ENCODE assay signal across 8 cellular contexts in genomic region chr14:64937821-64938193, GRCh38. TPM values are rescaled to one million over a fixed set of nuclear protein-coding genes. Genes with fewer than 3 reads are reported as not detected.
DNase-seq lines count a peak whose midpoint lies in the region; ATAC-seq and TF ChIP-seq lines count a peak whose summit lies in the region.

No MANE protein-coding gene starts in this region.

- POLR2A ChIA-PET in activated CD4-positive, alpha-beta memory T cell treated with anti-CD3 and anti-CD28 coated beads for 36 hours (lab: Charles Lee), result no interaction called here
- POLR2A ChIA-PET in activated CD4-positive, alpha-beta memory T cell treated with anti-CD3 and anti-CD28 coated beads, Interleukin-2, amount 10 ng/mL, durations not matched to agents 7 days and 5 days (lab: Charles Lee), result interaction anchor here (1.2 kb wide), 1 partner anchor 14 kb away, joined by 3 read pairs; no protein-coding TSS in a partner anchor

- CTCF ChIA-PET in activated CD4-positive, alpha-beta memory T cell treated with anti-CD3 and anti-CD28 coated beads for 36 hours (lab: Charles Lee), result interaction anchor here (1.2 to 1.5 kb wide), 2 partner anchors 46 to 115 kb away, joined by 4 to 5 read pairs; no protein-coding TSS in a partner anchor
- CTCF ChIA-PET in activated CD4-positive, alpha-beta memory T cell treated with anti-CD3 and anti-CD28 coated beads, Interleukin-2, amount 10 ng/mL, durations not matched to agents 7 days and 5 days (lab: Charles Lee), result interaction anchor here (2.0 kb wide), 1 partner anchor 115 kb away, joined by 5 read pairs; no protein-coding TSS in a partner anchor

- no peak overlapping the region for H3K4me3 Mint-ChIP-seq in activated CD4-positive, alpha-beta memory T cell treated with anti-CD3 and anti-CD28 coated beads for 36 hours
- no peak overlapping the region for H3K4me3 Mint-ChIP-seq in activated CD4-positive, alpha-beta memory T cell treated with anti-CD3 and anti-CD28 coated beads, Interleukin-2, amount 10 ng/mL, durations not matched to agents 7 days and 5 days
- H3K4me3 Mint-ChIP-seq in glutamatergic neuron (ENCODE audit: unreplicated experiment), result no peak overlapping the region

- peaks cover 58% of the 10 kb centered on the region for H3K4me1 Mint-ChIP-seq in activated CD4-positive, alpha-beta memory T cell treated with anti-CD3 and anti-CD28 coated beads for 36 hours (ENCODE audit: low read depth)
- peaks cover 28% of the 10 kb centered on the region for H3K4me1 Mint-ChIP-seq in activated CD4-positive, alpha-beta memory T cell treated with anti-CD3 and anti-CD28 coated beads, Interleukin-2, amount 10 ng/mL, durations not matched to agents 7 days and 5 days
- peaks cover 10% of the 10 kb centered on the region for H3K4me1 Mint-ChIP-seq in glutamatergic neuron (ENCODE audit: low read depth, unreplicated experiment)

- ATAC-seq in SK-N-SH treated with all-trans-retinoic acid at 6 μM for 48 hours, result peak; percentile 55; the same call in 1 of the 3 replicates
- no peak for ATAC-seq in HG03442 (IDR thresholded peaks at IDR 0.05; ENCODE audit: unreplicated experiment)
- no peak for ATAC-seq in GM18868 (IDR thresholded peaks at IDR 0.05; ENCODE audit: unreplicated experiment)

- no peak for TF ChIP-seq POLR2A in thyroid gland (IDR thresholded peaks at IDR 0.05)

- H3K27ac ChIP-seq in thyroid gland, result no peak overlapping the region

- H3K27me3 ChIP-seq in thyroid gland, result no peaks in the 10 kb centered on the region

- H3K9me3 Mint-ChIP-seq in activated CD4-positive, alpha-beta memory T cell treated with anti-CD3 and anti-CD28 coated beads for 36 hours, result no peaks in the 10 kb centered on the region
- H3K9me3 Mint-ChIP-seq in activated CD4-positive, alpha-beta memory T cell treated with anti-CD3 and anti-CD28 coated beads, Interleukin-2, amount 10 ng/mL, durations not matched to agents 7 days and 5 days, result no peaks in the 10 kb centered on the region
- H3K9me3 Mint-ChIP-seq in glutamatergic neuron (ENCODE audit: unreplicated experiment), result peaks cover 4% of the 10 kb centered on the region

- H3K9me3 ChIP-seq in thyroid gland, result no peaks in the 10 kb centered on the region

- H3K4me3 ChIP-seq in thyroid gland (replicated peaks in 1 of 3), result no peak overlapping the region

- 91 to 100% methylated on average over 1 of the region's 1 CpG for WGBS in thyroid gland, 2 donors

- TF ChIP-seq CTCF in glutamatergic neuron (IDR thresholded peaks at IDR 0.05; ENCODE audit: partially characterized antibody, unreplicated experiment), result no peak
- peak in 4 of 6 experiments; percentile 4 to 34 (median 32) for TF ChIP-seq CTCF in thyroid gland (IDR thresholded peaks at IDR 0.05)

- H3K36me3 ChIP-seq in thyroid gland, result peaks cover 0 to 9% of the 10 kb centered on the region in 2 donors

- H3K27me3 Mint-ChIP-seq in activated CD4-positive, alpha-beta memory T cell treated with anti-CD3 and anti-CD28 coated beads for 36 hours, result no peaks in the 10 kb centered on the region
- no peaks in the 10 kb centered on the region for H3K27me3 Mint-ChIP-seq in activated CD4-positive, alpha-beta memory T cell treated with anti-CD3 and anti-CD28 coated beads, Interleukin-2, amount 10 ng/mL, durations not matched to agents 7 days and 5 days
- no peaks in the 10 kb centered on the region for H3K27me3 Mint-ChIP-seq in glutamatergic neuron (ENCODE audit: unreplicated experiment)

- H3K36me3 Mint-ChIP-seq in activated CD4-positive, alpha-beta memory T cell treated with anti-CD3 and anti-CD28 coated beads for 36 hours, result peaks cover 18% of the 10 kb centered on the region
- H3K36me3 Mint-ChIP-seq in activated CD4-positive, alpha-beta memory T cell treated with anti-CD3 and anti-CD28 coated beads, Interleukin-2, amount 10 ng/mL, durations not matched to agents 7 days and 5 days (ENCODE audit: low read depth), result peaks cover 54% of the 10 kb centered on the region
- H3K36me3 Mint-ChIP-seq in glutamatergic neuron (ENCODE audit: unreplicated experiment), result no peaks in the 10 kb centered on the region

- intact Hi-C loops in activated CD4-positive, alpha-beta memory T cell treated with anti-CD3 and anti-CD28 coated beads for 36 hours (cut with micrococcal nuclease), result loop anchor here (1.0 kb wide), 1 partner anchor 10 kb away; no protein-coding TSS in a partner anchor
- intact Hi-C loops in thyroid gland (cut with DNase I), result no loop called here

- H3K27ac Mint-ChIP-seq in activated CD4-positive, alpha-beta memory T cell treated with anti-CD3 and anti-CD28 coated beads for 36 hours, result peak overlapping the region; percentile 28
- no peak overlapping the region for H3K27ac Mint-ChIP-seq in activated CD4-positive, alpha-beta memory T cell treated with anti-CD3 and anti-CD28 coated beads, Interleukin-2, amount 10 ng/mL, durations not matched to agents 7 days and 5 days
- peak overlapping the region; percentile 31 for H3K27ac Mint-ChIP-seq in glutamatergic neuron (ENCODE audit: unreplicated experiment)

- H3K4me1 ChIP-seq in thyroid gland, result peaks cover 0 to 5% of the 10 kb centered on the region in 2 donors

- DNase-seq in activated CD4-positive, alpha-beta memory T cell treated with anti-CD3 and anti-CD28 coated beads for 36 hours, result no peak
- no peak for DNase-seq in activated CD4-positive, alpha-beta memory T cell treated with anti-CD3 and anti-CD28 coated beads, Interleukin-2, amount 10 ng/mL, durations not matched to agents 7 days and 5 days
- no peak for DNase-seq in glutamatergic neuron
- DNase-seq in thyroid gland, result no peak
- no peak for DNase-seq in NCI-H226

TF ChIP-seq in SK-N-SH treated with all-trans-retinoic acid at 6 μM for 48 hours, 23 proteins besides CTCF, POLR2A, EP300 and RAD21 (continues in another document):
- no peak for TF ChIP-seq SNAI2 (CRISPR knock-in tag; IDR thresholded peaks at IDR 0.05)
- no peak for TF ChIP-seq CSRNP3 (CRISPR knock-in tag; IDR thresholded peaks at IDR 0.05)
- TF ChIP-seq POU6F1 (CRISPR knock-in tag; IDR thresholded peaks at IDR 0.05; ENCODE audit: borderline replicate concordance, low read depth), result no peak
- no peak for TF ChIP-seq GLIS3 (CRISPR knock-in tag; IDR thresholded peaks at IDR 0.05)
- no peak for TF ChIP-seq ZFP3 (CRISPR knock-in tag; IDR thresholded peaks at IDR 0.05)
- TF ChIP-seq TCF4 (CRISPR knock-in tag; IDR thresholded peaks at IDR 0.05; ENCODE audit: borderline replicate concordance), result no peak
- TF ChIP-seq PPARA (CRISPR knock-in tag; IDR thresholded peaks at IDR 0.05; ENCODE audit: borderline replicate concordance), result no peak

RNA-seq across cellular contexts. Expression of gene GPX2, which starts 4.7 kb away (rescaled TPM):
- not detected for total RNA-seq in activated CD4-positive, alpha-beta memory T cell treated with anti-CD3 and anti-CD28 coated beads for 36 hours
- not detected for total RNA-seq in activated CD4-positive, alpha-beta memory T cell treated with anti-CD3 and anti-CD28 coated beads, Interleukin-2, amount 10 ng/mL, durations not matched to agents 7 days and 5 days
- total RNA-seq in glutamatergic neuron (ENCODE audit: unreplicated experiment) (1.3 TPM), thyroid gland (1 to 10 TPM in 1 of 4 donors, not detected in 3; 4.0 TPM)

RNA-seq across cellular contexts. Expression of gene CHURC1, which starts 23.6 kb away (rescaled TPM):
- 10 to 100 TPM; 61.7 to 62.6 TPM for total RNA-seq in activated CD4-positive, alpha-beta memory T cell treated with anti-CD3 and anti-CD28 coated beads for 36 hours
- total RNA-seq in activated CD4-positive, alpha-beta memory T cell treated with anti-CD3 and anti-CD28 coated beads, Interleukin-2, amount 10 ng/mL, durations not matched to agents 7 days and 5 days, result 10 to 100 TPM; 80.6 to 91.1 TPM
- total RNA-seq in glutamatergic neuron (ENCODE audit: unreplicated experiment) (40.6 TPM), thyroid gland (10 to 100 TPM; 63.7 to 90.2 (median 71.7) TPM)

RNA-seq across cellular contexts. Expression of gene RAB15, which starts 34.3 kb away (rescaled TPM):
- total RNA-seq in activated CD4-positive, alpha-beta memory T cell treated with anti-CD3 and anti-CD28 coated beads for 36 hours, result 1 to 10 TPM; 4.8 to 5.3 TPM
- 1 to 10 TPM; 1.5 to 1.7 TPM for total RNA-seq in activated CD4-positive, alpha-beta memory T cell treated with anti-CD3 and anti-CD28 coated beads, Interleukin-2, amount 10 ng/mL, durations not matched to agents 7 days and 5 days
- total RNA-seq in glutamatergic neuron (ENCODE audit: unreplicated experiment), result 79.5 TPM
- total RNA-seq in thyroid gland, result 10 to 100 TPM in 1 of 4 donors, 1 to 10 TPM in 3; 6.0 to 12.7 (median 6.3) TPM

RNA-seq across cellular contexts. Expression of gene FNTB, which starts 48.9 kb away (rescaled TPM):
- total RNA-seq in activated CD4-positive, alpha-beta memory T cell treated with anti-CD3 and anti-CD28 coated beads for 36 hours, result 10 to 100 TPM in 1 of 2 experiments, 1 to 10 TPM in 1; 8.8 to 12.3 TPM
- 10 to 100 TPM; 12.3 to 16.1 TPM for total RNA-seq in activated CD4-positive, alpha-beta memory T cell treated with anti-CD3 and anti-CD28 coated beads, Interleukin-2, amount 10 ng/mL, durations not matched to agents 7 days and 5 days
- total RNA-seq in glutamatergic neuron (ENCODE audit: unreplicated experiment) (15.2 TPM), thyroid gland (10 to 100 TPM in 3 of 4 donors, 1 to 10 TPM in 1; 7.8 to 27.0 (median 18.8) TPM)

RNA-seq across cellular contexts. Expression of gene SPTB, which starts 58.1 kb away (rescaled TPM):
- under 1 TPM; 0.57 to 0.70 TPM for total RNA-seq in activated CD4-positive, alpha-beta memory T cell treated with anti-CD3 and anti-CD28 coated beads for 36 hours
- total RNA-seq in activated CD4-positive, alpha-beta memory T cell treated with anti-CD3 and anti-CD28 coated beads, Interleukin-2, amount 10 ng/mL, durations not matched to agents 7 days and 5 days, result under 1 TPM; 0.08 to 0.10 TPM
- 1.9 TPM for total RNA-seq in glutamatergic neuron (ENCODE audit: unreplicated experiment)
- total RNA-seq in thyroid gland, result 1 to 10 TPM in 1 of 4 donors, under 1 TPM in 3; 0.33 to 1.9 (median 0.61) TPM
